In genomic region chr1:17423781-17424245, GRCh38 we compare ENCODE assay signal across 18 cellular contexts. TPM values are rescaled to one million over a fixed set of nuclear protein-coding genes. Genes with fewer than 3 reads are reported as not detected.
DNase-seq lines count a peak whose midpoint lies in the region; ATAC-seq and TF ChIP-seq lines count a peak whose summit lies in the region.
"Had no signal": no experiment of that assay in that cellular context is flagged by ENCODE, and none has a peak within 500 bp of the region (broad histone marks: within the 10 kb centered on the region; RNA-seq: fewer than 3 reads in every experiment).

No MANE protein-coding gene starts in this region.

- no peak overlapping the region for H3K4me2 ChIP-seq in SK-N-SH

- TF ChIP-seq RAD21 in SK-N-SH (IDR thresholded peaks at IDR 0.05; ENCODE audit: low read length): no peak

- CTCF ChIA-PET in SK-N-SH (lab: Yijun Ruan, JAX): interaction anchor here (1.3 kb wide), 1 partner anchor 16 kb away, joined by 5 read pairs; the partner anchor contains the start of gene RCC2

- ATAC-seq in activated T-helper 17 cell treated with anti-CD3 and anti-CD28 coated beads, Interleukin-2, amount 50 U/mL, for 72 hours (replicated peaks): no peak
- ATAC-seq in GM18870 (IDR thresholded peaks at IDR 0.05; ENCODE audit: unreplicated experiment): no peak
- ATAC-seq: left lung had no signal

- POLR2A ChIA-PET in SK-N-SH (lab: Yijun Ruan, JAX): no interaction called here

- no peak overlapping the region; a peak in 1 of 4 replicates for H3K27ac ChIP-seq in SK-N-SH (ENCODE audit: low read depth in 2 of 2, low read length in 1 of 2)
- H3K27ac ChIP-seq: left lung had no signal

- H3K9me2 ChIP-seq in SK-N-SH: no peaks in the 10 kb centered on the region

- H4K20me1 ChIP-seq in SK-N-SH (ENCODE audit: insufficient read depth): peaks cover 61% of the 10 kb centered on the region

- H3K4me3 Mint-ChIP-seq in nephron progenitor cell: no peak overlapping the region
- H3K4me3 Mint-ChIP-seq in activated T-helper 17 cell treated with anti-CD3 and anti-CD28 coated beads, Interleukin-2, amount 50 U/mL, for 72 hours: no peak overlapping the region
- H3K4me3 Mint-ChIP-seq: activated CD4-positive, alpha-beta memory T cell treated with anti-CD3 and anti-CD28 coated beads, Interleukin-2, amount 10 ng/mL, durations not matched to agents 7 days and 5 days; dendritic cell treated with granulocyte-macrophage colony-stimulating factor and Interleukin-4, amounts not matched to agents 40 ng/mL and 50 ng/mL, for 4 days had no signal

- TF ChIP-seq EP300 in SK-N-SH (IDR thresholded peaks at IDR 0.05; ENCODE audit: borderline replicate concordance in 1 of 2, low read depth in 1 of 2, low read length in 1 of 2): no peak

- TF ChIP-seq CTCF in SK-N-SH (IDR thresholded peaks at IDR 0.05) (no peak), fibroblast of the aortic adventitia (IDR thresholded peaks at IDR 0.05; ENCODE audit: insufficient read depth, low read length) (no peak), nephron progenitor cell (IDR thresholded peaks at IDR 0.05) (no peak)

- H3K79me2 ChIP-seq in SK-N-SH (ENCODE audit: insufficient read depth): peaks cover 64% of the 10 kb centered on the region

- peaks cover 0 to 11% of the 10 kb centered on the region in 2 experiments; a peak in 1 of 4 replicates for H3K4me1 ChIP-seq in SK-N-SH (ENCODE audit: control insufficient read depth in 1 of 2, insufficient read depth in 2 of 2, low read depth in 1 of 2, low read length in 1 of 2)
- H3K4me1 ChIP-seq: BE2C had no signal

- peaks cover 85% of the 10 kb centered on the region for H3K36me3 Mint-ChIP-seq in nephron progenitor cell (ENCODE audit: low read depth)
- H3K36me3 Mint-ChIP-seq in activated T-helper 17 cell treated with anti-CD3 and anti-CD28 coated beads, Interleukin-2, amount 50 U/mL, for 72 hours (ENCODE audit: low read depth): peaks cover 97% of the 10 kb centered on the region

- H3K27me3 ChIP-seq in SK-N-SH (ENCODE audit: insufficient read depth): no peaks in the 10 kb centered on the region
- H3K27me3 ChIP-seq: BE2C, left lung had no signal

- H3K27ac Mint-ChIP-seq in nephron progenitor cell: peak overlapping the region; percentile 85
- H3K27ac Mint-ChIP-seq in activated T-helper 17 cell treated with anti-CD3 and anti-CD28 coated beads, Interleukin-2, amount 50 U/mL, for 72 hours: no peak overlapping the region
- H3K27ac Mint-ChIP-seq: activated CD4-positive, alpha-beta memory T cell treated with anti-CD3 and anti-CD28 coated beads, Interleukin-2, amount 10 ng/mL, durations not matched to agents 7 days and 5 days; dendritic cell treated with granulocyte-macrophage colony-stimulating factor and Interleukin-4, amounts not matched to agents 40 ng/mL and 50 ng/mL, for 4 days had no signal

- H3K4me3 ChIP-seq in SK-N-SH (ENCODE audit: low read depth in 2 of 2, low read length in 1 of 2) (no peak overlapping the region), fibroblast of the aortic adventitia (ENCODE audit: low read depth, low read length) (no peak overlapping the region)
- H3K4me3 ChIP-seq: left lung had no signal

- WGBS in SK-N-SH (ENCODE audit: low lambda C conversion rate): 92% methylated on average over 5 of the region's 13 CpGs

- peaks cover 26% of the 10 kb centered on the region for H3K4me1 Mint-ChIP-seq in nephron progenitor cell
- H3K4me1 Mint-ChIP-seq in activated T-helper 17 cell treated with anti-CD3 and anti-CD28 coated beads, Interleukin-2, amount 50 U/mL, for 72 hours: peaks cover 4% of the 10 kb centered on the region
- H3K4me1 Mint-ChIP-seq: activated CD4-positive, alpha-beta memory T cell treated with anti-CD3 and anti-CD28 coated beads, Interleukin-2, amount 10 ng/mL, durations not matched to agents 7 days and 5 days had no signal

- H2AFZ ChIP-seq in SK-N-SH (ENCODE audit: low read depth): no peak overlapping the region

- H3K36me3 ChIP-seq in SK-N-SH (replicated peaks in 1 of 2; ENCODE audit: control insufficient read depth in 1 of 2, insufficient read depth in 2 of 2, low read length in 1 of 2): peaks cover 49 to 81% of the 10 kb centered on the region in 2 experiments

- no peaks in the 10 kb centered on the region for H3K9me3 ChIP-seq in SK-N-SH
- H3K9me3 ChIP-seq: BE2C, left lung had no signal

- no peak overlapping the region for H3K9ac ChIP-seq in SK-N-SH

- DNase-seq in AG08396 (ENCODE audit: low spot score): peak; percentile 61
- DNase-seq in SK-N-SH: no peak
- DNase-seq in fibroblast of the aortic adventitia (ENCODE audit: low read depth): peak; percentile 59
- DNase-seq in nephron progenitor cell: no peak
- no peak for DNase-seq in T1000 (lab: John Stamatoyannopoulos, UW)
- DNase-seq in DMS153 treated with DMSO at 0.1 percent for 48 hours (lab: John Stamatoyannopoulos, UW; ENCODE audit: unreplicated experiment): no peak
- DNase-seq: activated CD4-positive, alpha-beta memory T cell treated with anti-CD3 and anti-CD28 coated beads, Interleukin-2, amount 10 ng/mL, durations not matched to agents 7 days and 5 days; activated naive CD4-positive, alpha-beta T cell; BE2C; DMS79 treated with DMSO at 0.1 percent for 48 hours; left lung; NCI-H345; nucleus accumbens; stimulated activated CD4-positive, alpha-beta T cell treated with anti-CD3 and anti-CD28 coated beads, Interleukin-15, amount 100 ng/mL, for 24 hours had no signal

- peaks cover 7% of the 10 kb centered on the region for H3K27me3 Mint-ChIP-seq in nephron progenitor cell (ENCODE audit: low read depth, poor library complexity)
- H3K27me3 Mint-ChIP-seq in activated T-helper 17 cell treated with anti-CD3 and anti-CD28 coated beads, Interleukin-2, amount 50 U/mL, for 72 hours: no peaks in the 10 kb centered on the region
- H3K27me3 Mint-ChIP-seq: activated CD4-positive, alpha-beta memory T cell treated with anti-CD3 and anti-CD28 coated beads, Interleukin-2, amount 10 ng/mL, durations not matched to agents 7 days and 5 days; dendritic cell treated with granulocyte-macrophage colony-stimulating factor and Interleukin-4, amounts not matched to agents 40 ng/mL and 50 ng/mL, for 4 days had no signal

- peaks cover 27% of the 10 kb centered on the region for H3F3A ChIP-seq in SK-N-SH (replicated peaks; ENCODE audit: insufficient read depth)

- H3K9me3 Mint-ChIP-seq in nephron progenitor cell: no peaks in the 10 kb centered on the region
- H3K9me3 Mint-ChIP-seq in activated T-helper 17 cell treated with anti-CD3 and anti-CD28 coated beads, Interleukin-2, amount 50 U/mL, for 72 hours: no peaks in the 10 kb centered on the region
- H3K9me3 Mint-ChIP-seq: activated CD4-positive, alpha-beta memory T cell treated with anti-CD3 and anti-CD28 coated beads, Interleukin-2, amount 10 ng/mL, durations not matched to agents 7 days and 5 days; dendritic cell treated with granulocyte-macrophage colony-stimulating factor and Interleukin-4, amounts not matched to agents 40 ng/mL and 50 ng/mL, for 4 days had no signal

TF ChIP-seq in SK-N-SH, 30 proteins besides CTCF, POLR2A, EP300 and RAD21:
- TF ChIP-seq TCF12 (IDR thresholded peaks at IDR 0.05) (peak; percentile 29; the same call in 1 of the 2 replicates), MAX (IDR thresholded peaks at IDR 0.05; ENCODE audit: low read depth) (no peak), RXRA (IDR thresholded peaks at IDR 0.05; ENCODE audit: borderline replicate concordance, low read depth) (no peak), GATA2 (CRISPR knock-in tag; IDR thresholded peaks at IDR 0.05) (no peak), ZBTB33 (IDR thresholded peaks at IDR 0.05; ENCODE audit: borderline replicate concordance, low read depth) (no peak)

RNA-seq across cellular contexts. Expression of gene RCC2, which starts 15.7 kb away (rescaled TPM):
- 48.2 and 53.8 TPM in 2 replicates for polyA plus RNA-seq in SK-N-SH (2012; rRNA removed)
- polyA plus RNA-seq in SK-N-SH (2012; cell fraction: cytosol; rRNA removed): 33.7 and 41.4 TPM in 2 replicates
- polyA plus RNA-seq in SK-N-SH (2012; cell fraction: nucleus; rRNA removed): 101 and 121 TPM in 2 replicates
- total RNA-seq in fibroblast of the aortic adventitia (ENCODE audit: low replicate concordance): 40.1 and 46.0 TPM in 2 replicates
- total RNA-seq in activated T-helper 17 cell treated with anti-CD3 and anti-CD28 coated beads, Interleukin-2, amount 50 U/mL, for 72 hours: 100 to 1,000 TPM in 1 of 2 donors, 10 to 100 TPM in 1; 60.5 to 108 TPM

RNA-seq across cellular contexts. Expression of gene PADI6, which starts 51.8 kb away (rescaled TPM):
- not detected in 2 replicates for polyA plus RNA-seq in SK-N-SH (2012; rRNA removed)
- polyA plus RNA-seq in SK-N-SH (2012; cell fraction: cytosol; rRNA removed): not detected in 2 replicates
- polyA plus RNA-seq in SK-N-SH (2012; cell fraction: nucleus; rRNA removed): not detected in 2 replicates
- not detected in 2 replicates for total RNA-seq in fibroblast of the aortic adventitia (ENCODE audit: low replicate concordance)
- total RNA-seq in activated T-helper 17 cell treated with anti-CD3 and anti-CD28 coated beads, Interleukin-2, amount 50 U/mL, for 72 hours: not detected
- total RNA-seq: left lung, MCF 10A had no signal

Comparison
In these comparisons a context has a peak if more than half of its experiments do, and no peak if none do; other contexts are left out.
1. DNase-seq: peak in AG08396 (single experiment) and fibroblast of the aortic adventitia (single experiment); none in SK-N-SH (single experiment), nephron progenitor cell (single experiment), T1000 (single experiment) and DMS153 treated with DMSO at 0.1 percent for 48 hours (single experiment).